In the genomic region with DNA sequence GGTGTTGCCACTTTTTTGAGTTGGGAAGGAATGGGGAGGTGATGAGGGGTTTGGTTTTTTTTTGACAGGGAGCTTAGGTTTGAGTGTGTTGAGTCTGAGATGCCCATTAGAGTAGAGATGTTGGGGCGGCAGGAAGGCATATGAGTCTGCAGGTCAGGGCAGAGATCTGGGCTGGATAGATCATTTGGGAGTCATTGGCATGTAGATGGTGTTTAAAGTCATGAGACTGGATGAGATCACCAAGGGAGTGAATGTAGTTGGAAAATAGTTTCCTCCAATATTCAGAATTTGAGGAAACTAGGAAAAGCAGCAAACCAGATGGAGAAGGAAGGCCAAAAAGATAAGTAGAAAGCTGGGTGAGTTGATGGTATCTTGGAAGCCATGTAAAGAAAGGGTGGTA, we compare ENCODE assay signal across 24 cellular contexts. TPM values are rescaled to one million over a fixed set of nuclear protein-coding genes. Genes with fewer than 3 reads are reported as not detected.
A peak's percentile ranks its signal among the peaks of the same experiment; 100 is the strongest.
DNase-seq lines count a peak whose midpoint lies in the region; ATAC-seq and TF ChIP-seq lines count a peak whose summit lies in the region.
"Had no signal": no experiment of that assay in that cellular context is flagged by ENCODE, and none has a peak within 500 bp of the region (broad histone marks: within the 10 kb centered on the region; RNA-seq: fewer than 3 reads in every experiment).

No MANE protein-coding gene starts in this region.

- H3K27me3 Mint-ChIP-seq in CD14-positive monocyte (ENCODE audit: low read depth in 3 of 3) = peaks cover 0 to 6% (median 0%) of the 10 kb centered on the region in 3 donors
- peaks cover 20 to 41% (median 40%) of the 10 kb centered on the region in 3 donors for H3K27me3 Mint-ChIP-seq in naive B cell
- H3K27me3 Mint-ChIP-seq: activated CD4-positive, alpha-beta T cell treated with anti-CD3 and anti-CD28 coated beads, Interleukin-2, amount 10 ng/mL, durations not matched to agents 7 days and 5 days had no signal

- peaks cover 23 to 24% of the 10 kb centered on the region in 2 donors for H3K36me3 Mint-ChIP-seq in CD14-positive monocyte
- peaks cover 0 to 19% of the 10 kb centered on the region in 2 donors for H3K36me3 Mint-ChIP-seq in naive B cell

- peaks cover 51% of the 10 kb centered on the region for H3K4me1 Mint-ChIP-seq in CD14-positive monocyte
- peaks cover 29 to 31% (median 29%) of the 10 kb centered on the region in 3 donors for H3K4me1 Mint-ChIP-seq in naive B cell

- TF ChIP-seq CTCF in CD14-positive monocyte (IDR thresholded peaks at IDR 0.05) = no peak
- TF ChIP-seq CTCF in epithelial cell of esophagus (IDR thresholded peaks at IDR 0.05; ENCODE audit: insufficient read depth, low read depth, low read length, missing control alignments) = no peak

- no peak overlapping the region for H3K4me3 Mint-ChIP-seq in CD14-positive monocyte
- peak overlapping the region in 1 of 8 donors; percentile 31 for H3K4me3 Mint-ChIP-seq in naive B cell
- H3K4me3 Mint-ChIP-seq: activated CD4-positive, alpha-beta T cell treated with anti-CD3 and anti-CD28 coated beads, Interleukin-2, amount 10 ng/mL, durations not matched to agents 7 days and 5 days; activated T-helper 1 cell treated with anti-CD3 and anti-CD28 coated beads, Interleukin-12 subunit alpha, Interleukin-12 subunit beta, Interleukin-2, Interleukin-4 antibody, amounts not matched to agents 30 ng/mL and 10 ng/mL and 1 ng/mL, durations not matched to agents 14 hours and 24 hours and 36 hours; immature natural killer cell; stimulated activated naive CD8-positive, alpha-beta T cell treated with anti-CD3 and anti-CD28 coated beads, Interleukin-15, Interleukin-2, amounts not matched to agents 100 ng/mL and 50 ng/mL, for 24 hours; T-helper 1 cell treated with Interleukin-12 subunit alpha and Interleukin-12 subunit beta and Interleukin-4 antibody, amounts not matched to agents 30 μg/mL and 1 μg/mL, for 36 hours had no signal

- H3K9me3 Mint-ChIP-seq in CD14-positive monocyte (peaks cover 0 to 5% (median 0%) of the 10 kb centered on the region in 7 donors), naive B cell (peaks cover 0 to 7% (median 0%) of the 10 kb centered on the region in 7 donors)
- H3K9me3 Mint-ChIP-seq: immature natural killer cell; stimulated activated naive CD8-positive, alpha-beta T cell treated with anti-CD3 and anti-CD28 coated beads, Interleukin-15, Interleukin-2, amounts not matched to agents 100 ng/mL and 50 ng/mL, for 24 hours had no signal

- CTCF ChIA-PET in HEK293T (lab: Yijun Ruan, JAX) = no interaction called here

- peak overlapping the region in 4 of 7 donors; percentile 2 to 78 (median 24) for H3K27ac Mint-ChIP-seq in CD14-positive monocyte
- H3K27ac Mint-ChIP-seq in naive B cell = peak overlapping the region in 4 of 6 donors; percentile 25 to 98 (median 75)
- H3K27ac Mint-ChIP-seq: activated T-helper 1 cell treated with anti-CD3 and anti-CD28 coated beads, Interleukin-12 subunit alpha, Interleukin-12 subunit beta, Interleukin-2, Interleukin-4 antibody, amounts not matched to agents 30 ng/mL and 10 ng/mL and 1 ng/mL, durations not matched to agents 14 hours and 24 hours and 36 hours; stimulated activated naive CD8-positive, alpha-beta T cell treated with anti-CD3 and anti-CD28 coated beads, Interleukin-15, Interleukin-2, amounts not matched to agents 100 ng/mL and 50 ng/mL, for 24 hours; T-helper 1 cell treated with Interleukin-12 subunit alpha and Interleukin-12 subunit beta and Interleukin-4 antibody, amounts not matched to agents 30 μg/mL and 1 μg/mL, for 36 hours had no signal

- POLR2A ChIA-PET in HEK293T (lab: Yijun Ruan, JAX) = no interaction called here

- intact Hi-C loops in CD14-positive monocyte (cut with micrococcal nuclease) = no loop called here

- ATAC-seq in naive B cell (ENCODE audit: low read depth in 2 of 2) = no peak
- ATAC-seq: A549; activated naive CD4-positive, alpha-beta T cell treated with anti-CD3 and anti-CD28 coated beads, Interleukin-2, amount 50 U/mL, for 72 hours had no signal

- no peak overlapping the region for H3K4me3 ChIP-seq in epithelial cell of esophagus (ENCODE audit: low read length)
- H3K4me3 ChIP-seq: A549, tibial nerve had no signal

- DNase-seq in CD14-positive monocyte (ENCODE audit: low spot score) (no peak), HS-5 (ENCODE audit: low read depth) (peak; percentile 41), epithelial cell of esophagus (ENCODE audit: low read depth) (peak; percentile 87), naive B cell (no peak), SK-N-DZ (ENCODE audit: low spot score) (no peak), HEK293T (ENCODE audit: extremely low spot score) (no peak), GM19238 (ENCODE audit: insufficient read length, low spot score) (no peak)
- no peak for DNase-seq in stimulated activated CD8-positive, alpha-beta memory T cell treated with anti-CD3 and anti-CD28 coated beads, Interleukin-4, amount 100 ng/mL, for 48 hours
- DNase-seq: activated CD4-positive, alpha-beta T cell treated with anti-CD3 and anti-CD28 coated beads, Interleukin-2, amount 10 ng/mL, durations not matched to agents 7 days and 5 days; effector memory CD4-positive, alpha-beta T cell; immature natural killer cell; MM.1S; NCI-H1436; NCI-H510A treated with DMSO at 0.1 percent for 48 hours; small intestine; WERI-Rb-1 had no signal

TF ChIP-seq in HEK293T, 16 proteins besides CTCF, POLR2A, EP300 and RAD21:
- no peak for TF ChIP-seq FOXK2 (IDR thresholded peaks at IDR 0.05)
- TF ChIP-seq NFRKB (IDR thresholded peaks at IDR 0.05) = no peak
- TF ChIP-seq TARDBP (IDR thresholded peaks at IDR 0.05) = no peak
- TF ChIP-seq HDGF (IDR thresholded peaks at IDR 0.05; ENCODE audit: borderline replicate concordance) = no peak
- TF ChIP-seq ELF4 (IDR thresholded peaks at IDR 0.05) = no peak
- TF ChIP-seq FOXA1 (IDR thresholded peaks at IDR 0.05) = no peak
- no peak for TF ChIP-seq FOXM1 (IDR thresholded peaks at IDR 0.05; ENCODE audit: borderline replicate concordance)

RNA-seq across cellular contexts. Expression of a gene that starts 2.1 kb away (rescaled TPM):
- 100 to 1,000 TPM in 1 of 2 donors, 10 to 100 TPM in 1; 94.8 to 112 TPM for polyA plus RNA-seq in CD14-positive monocyte
- 10 to 100 TPM; 44.4 to 70.7 (median 54.3) TPM for polyA plus RNA-seq in naive B cell (ENCODE audit: low read depth in 6 of 6)
- 67.5 and 75.5 TPM in 2 replicates for polyA plus RNA-seq in SK-N-DZ (2014; cell fraction: cytosol; rRNA removed)
- 33.2 and 41.3 TPM in 2 replicates for polyA plus RNA-seq in SK-N-DZ (2014; cell fraction: nucleus; rRNA removed)

RNA-seq across cellular contexts. Expression of a gene that starts 8.8 kb away (rescaled TPM):
- polyA plus RNA-seq in CD14-positive monocyte = not detected
- not detected for polyA plus RNA-seq in naive B cell (ENCODE audit: low read depth in 6 of 6)
- 0.18 TPM in 1 of 2 replicates, not detected in the other for polyA plus RNA-seq in SK-N-DZ (2014; cell fraction: cytosol; rRNA removed)
- 0.47 TPM in 1 of 2 replicates, not detected in the other for polyA plus RNA-seq in SK-N-DZ (2014; cell fraction: nucleus; rRNA removed)
- polyA plus RNA-seq: A549, BJ, immature natural killer cell, liver, small intestine had no signal

RNA-seq across cellular contexts. Expression of a gene that starts 11.5 kb away (rescaled TPM):
- 100 to 1,000 TPM; 256 to 292 TPM for polyA plus RNA-seq in CD14-positive monocyte
- 100 to 1,000 TPM; 108 to 191 (median 132) TPM for polyA plus RNA-seq in naive B cell (ENCODE audit: low read depth in 6 of 6)
- 76.1 and 80.5 TPM in 2 replicates for polyA plus RNA-seq in SK-N-DZ (2014; cell fraction: cytosol; rRNA removed)
- 28.6 and 49.4 TPM in 2 replicates for polyA plus RNA-seq in SK-N-DZ (2014; cell fraction: nucleus; rRNA removed)

RNA-seq across cellular contexts. Expression of a gene that starts 21.0 kb away (rescaled TPM):
- polyA plus RNA-seq in CD14-positive monocyte = 100 to 1,000 TPM in 1 of 2 donors, 10 to 100 TPM in 1; 74.0 to 330 TPM
- under 1 TPM in 2 of 6 donors, not detected in 4; 0.51 to 0.75 TPM for polyA plus RNA-seq in naive B cell (ENCODE audit: low read depth in 6 of 6)
- polyA plus RNA-seq in SK-N-DZ (2014; cell fraction: cytosol; rRNA removed) = not detected in 2 replicates
- not detected in 2 replicates for polyA plus RNA-seq in SK-N-DZ (2014; cell fraction: nucleus; rRNA removed)
- polyA plus RNA-seq: A549 had no signal

RNA-seq across cellular contexts. Expression of a gene that starts 33.9 kb away (rescaled TPM):
- 1 to 10 TPM; 1.6 to 1.9 TPM for polyA plus RNA-seq in CD14-positive monocyte
- 1 to 10 TPM; 1.6 to 6.2 (median 3.2) TPM for polyA plus RNA-seq in naive B cell (ENCODE audit: low read depth in 6 of 6)
- 15.5 and 17.4 TPM in 2 replicates for polyA plus RNA-seq in SK-N-DZ (2014; cell fraction: cytosol; rRNA removed)
- 11.1 and 12.0 TPM in 2 replicates for polyA plus RNA-seq in SK-N-DZ (2014; cell fraction: nucleus; rRNA removed)

Comparison
In these comparisons a context has a peak if more than half of its experiments do, and no peak if none do; other contexts are left out.
1. DNase-seq: peak in HS-5 (single experiment) and epithelial cell of esophagus (single experiment); none in CD14-positive monocyte (single experiment), naive B cell (single experiment), SK-N-DZ (single experiment), HEK293T (single experiment), stimulated activated CD8-positive, alpha-beta memory T cell treated with anti-CD3 and anti-CD28 coated beads, Interleukin-4, amount 100 ng/mL, for 48 hours (single experiment) and GM19238 (single experiment).